ENCODE assay signal across 15 cellular contexts in the genomic region with DNA sequence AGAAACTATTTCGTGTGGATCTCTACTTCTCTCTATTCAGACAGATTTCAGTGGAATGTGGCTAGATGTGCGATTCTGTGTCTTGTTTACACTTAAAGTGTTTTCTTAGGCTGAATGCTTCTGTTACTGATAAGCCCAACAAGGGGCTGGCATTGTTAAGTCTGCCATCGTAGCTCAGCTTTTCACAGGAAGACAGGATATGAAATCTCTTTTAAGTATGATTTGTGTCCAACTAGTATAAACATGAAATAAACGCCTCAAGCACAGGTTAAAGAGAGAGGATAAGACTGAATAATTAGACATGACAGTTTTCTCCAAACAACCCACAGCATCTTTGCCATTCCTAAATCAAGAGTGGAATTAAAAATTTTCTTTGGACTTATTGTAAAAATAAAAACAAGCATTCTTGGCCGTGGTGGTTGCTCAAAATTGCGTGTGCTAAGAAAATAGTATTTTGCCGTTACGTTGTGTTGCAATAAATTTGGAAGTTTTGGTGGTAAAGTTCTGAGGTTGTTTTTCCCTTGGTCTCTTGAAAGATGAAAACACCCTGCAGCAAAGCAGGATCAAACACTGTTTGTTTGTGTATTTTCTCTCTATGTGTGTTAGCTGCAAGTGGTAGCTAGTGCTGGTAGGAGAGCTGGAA. TPM values are rescaled to one million over a fixed set of nuclear protein-coding genes. Genes with fewer than 3 reads are reported as not detected.
DNase-seq lines count a peak whose midpoint lies in the region; ATAC-seq and TF ChIP-seq lines count a peak whose summit lies in the region.
"Had no signal": no experiment of that assay in that cellular context is flagged by ENCODE, and none has a peak within 500 bp of the region (broad histone marks: within the 10 kb centered on the region; RNA-seq: fewer than 3 reads in every experiment).

No MANE protein-coding gene starts in this region.

- H3K27ac ChIP-seq in heart right ventricle = peak overlapping the region in 6 of 10 donors; percentile 11 to 48 (median 28)
- no peak overlapping the region for H3K27ac ChIP-seq in SK-N-MC
- peak overlapping the region in 3 of 4 donors; percentile 34 to 81 (median 70) for H3K27ac ChIP-seq in tibial nerve
- H3K27ac ChIP-seq: hepatocyte had no signal

- TF ChIP-seq POLR2A in tibial nerve (IDR thresholded peaks at IDR 0.05) = no peak

- intact Hi-C loops in heart right ventricle (cut with DNase I) = loop anchor here in 1 of 10 donors (10.0 kb wide), 1 partner anchor 87 kb away; no protein-coding TSS in a partner anchor
- intact Hi-C loops in Right ventricle myocardium superior (cut with DNase I) = no loop called here

- DNase-seq in heart right ventricle (no peak), Right ventricle myocardium superior (no peak), SK-N-MC (ENCODE audit: low read depth, low spot score) (no peak), foreskin melanocyte (peak; percentile 23), tibial nerve (ENCODE audit: low spot score in 2 of 2) (no peak), medulla oblongata (ENCODE audit: extremely low spot score) (no peak), NCI-H187 treated with DMSO at 0.1 percent for 48 hours (lab: John Stamatoyannopoulos, UW) (no peak), NAMALWA (ENCODE audit: low spot score) (no peak)
- DNase-seq: DMS53, NCI-H2107 had no signal

- H3K36me3 ChIP-seq in heart right ventricle (no peaks in the 10 kb centered on the region), SK-N-MC (ENCODE audit: insufficient read depth, low read length) (no peaks in the 10 kb centered on the region), tibial nerve (no peaks in the 10 kb centered on the region)

- TF ChIP-seq CTCF in heart right ventricle (IDR thresholded peaks at IDR 0.05) (no peak), tibial nerve (IDR thresholded peaks at IDR 0.05) (no peak)

- H3K4me1 ChIP-seq in heart right ventricle = no peaks in the 10 kb centered on the region
- peaks cover 0 to 17% (median 2%) of the 10 kb centered on the region in 4 donors for H3K4me1 ChIP-seq in tibial nerve

- H3K9me3 ChIP-seq in heart right ventricle (no peaks in the 10 kb centered on the region), SK-N-MC (ENCODE audit: low read depth, low read length) (no peaks in the 10 kb centered on the region), tibial nerve (no peaks in the 10 kb centered on the region)

- H3K9ac ChIP-seq in SK-N-MC (ENCODE audit: insufficient read length) = no peak overlapping the region

- H3K27me3 ChIP-seq in heart right ventricle = peaks cover 0 to 12% (median 0%) of the 10 kb centered on the region in 7 donors
- H3K27me3 ChIP-seq in tibial nerve = no peaks in the 10 kb centered on the region
- H3K27me3 ChIP-seq: hepatocyte had no signal

- ATAC-seq in heart right ventricle (no peak), Right ventricle myocardium superior (ENCODE audit: poor library complexity) (no peak)
- ATAC-seq: GM12878, sciatic nerve had no signal

- peak in 1 of 2 donors; percentile 13 for TF ChIP-seq EP300 in tibial nerve (IDR thresholded peaks at IDR 0.05)

- H3K4me3 ChIP-seq in heart right ventricle (peak overlapping the region in 9 of 10 donors; percentile 6 to 39 (median 32)), SK-N-MC (peak overlapping the region; percentile 43; the same call in 1 of the 2 replicates), tibial nerve (peak overlapping the region; percentile 17 to 49 (median 19))
- H3K4me3 ChIP-seq: GM12878, hepatocyte had no signal

- WGBS in heart right ventricle, 2 donors = 46 to 63% methylated on average over 8 of the region's 8 CpGs
- 29 to 31% methylated on average over 8 of the region's 8 CpGs for WGBS in tibial nerve, 2 donors

RNA-seq across cellular contexts. Expression of a gene that starts 1.0 kb away (rescaled TPM):
- total RNA-seq in heart right ventricle (10 to 100 TPM in 3 of 10 donors, 1 to 10 TPM in 7; 1.2 to 23.6 (median 4.7) TPM), Right ventricle myocardium superior (19.4 TPM), tibial nerve (100 to 1,000 TPM in 3 of 4 donors, 10 to 100 TPM in 1; 55.2 to 201 (median 125) TPM)
- 1 to 10 TPM; 2.7 to 9.6 TPM for polyA plus RNA-seq in heart right ventricle
- total RNA-seq: GM12878, H1 had no signal
- polyA plus RNA-seq: AG04450 had no signal
